1 cellular context compared by ENCODE assay signal in the genomic region with DNA sequence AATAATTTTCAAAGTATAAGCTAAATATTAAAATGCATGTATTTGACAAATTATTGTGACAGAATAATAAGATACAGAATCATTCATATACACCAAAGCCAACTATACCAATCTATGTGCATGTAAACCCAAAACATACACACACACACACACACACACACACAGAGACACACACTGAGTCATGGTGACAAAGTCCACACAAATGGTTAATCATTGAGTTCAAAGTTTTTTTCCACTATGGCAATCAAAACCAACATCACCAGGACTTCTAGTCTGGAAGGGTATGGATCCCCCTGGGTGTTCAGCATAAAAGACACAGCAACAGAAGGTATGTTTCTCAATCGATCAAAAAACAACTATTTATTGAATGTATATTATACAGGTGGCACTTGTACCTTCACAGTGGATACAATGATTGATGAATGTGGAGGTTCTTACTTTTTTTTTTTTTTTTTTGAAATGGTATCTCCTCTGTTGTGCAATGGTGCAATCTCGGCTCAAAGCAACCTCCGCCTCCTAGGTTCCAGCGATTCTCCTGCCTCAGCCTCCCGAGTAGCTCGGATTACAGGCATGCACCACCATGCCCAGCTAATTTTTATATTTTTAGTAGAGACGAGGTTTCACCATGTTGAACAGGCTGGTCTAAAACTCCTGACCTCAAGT.
A peak's percentile ranks its signal among the peaks of the same experiment; 100 is the strongest.
TF ChIP-seq lines count a peak whose summit lies in the region.

No MANE protein-coding gene starts in this region.

TF ChIP-seq in A549, 52 proteins besides CTCF, POLR2A, EP300 and RAD21 (continued from another document):
- TF ChIP-seq MAZ (IDR thresholded peaks at IDR 0.05; ENCODE audit: borderline replicate concordance, low read depth, low read length) (no peak), KDM5A (IDR thresholded peaks at IDR 0.05) (no peak), MYC (IDR thresholded peaks at IDR 0.05; ENCODE audit: borderline replicate concordance, low read length) (no peak), JUNB (IDR thresholded peaks at IDR 0.05) (peak; percentile 88), PHF8 (IDR thresholded peaks at IDR 0.05; ENCODE audit: borderline replicate concordance, low read depth) (no peak), ZNF302 (CRISPR knock-in tag; IDR thresholded peaks at IDR 0.05) (no peak), E2F6 (IDR thresholded peaks at IDR 0.05; ENCODE audit: borderline replicate concordance, low read depth) (no peak), FOSB (CRISPR knock-in tag; IDR thresholded peaks at IDR 0.05) (no peak), EHMT2 (IDR thresholded peaks at IDR 0.05; ENCODE audit: low read depth) (no peak), ZC3H11A (IDR thresholded peaks at IDR 0.05) (no peak), HOXA7 (CRISPR knock-in tag; IDR thresholded peaks at IDR 0.05) (no peak), HEYL (CRISPR knock-in tag; IDR thresholded peaks at IDR 0.05) (peak; percentile 49; the same call in 1 of the 2 replicates), TFCP2L1 (CRISPR knock-in tag; IDR thresholded peaks at IDR 0.05) (0 out of 2 replicates have a peak, but pooled peaks have one; percentile 34), JUN (IDR thresholded peaks at IDR 0.05) (peak; percentile 28 to 69; a peak in 3 of 5 replicates), RNF2 (IDR thresholded peaks at IDR 0.05; ENCODE audit: borderline replicate concordance, low read depth) (no peak), MAFK (IDR thresholded peaks at IDR 0.05; ENCODE audit: partially characterized antibody) (peak; percentile 17), ESRRA (IDR thresholded peaks at IDR 0.05; ENCODE audit: borderline replicate concordance, low read length) (no peak; the same call in 1 of the 2 replicates), RARB (CRISPR knock-in tag; IDR thresholded peaks at IDR 0.05) (no peak), BHLHE40 (IDR thresholded peaks at IDR 0.05; ENCODE audit: low read depth, low read length) (no peak), CHD4 (IDR thresholded peaks at IDR 0.05; ENCODE audit: borderline replicate concordance) (no peak), KDM1A (IDR thresholded peaks at IDR 0.05; ENCODE audit: low read depth) (no peak), FOXS1 (CRISPR knock-in tag; IDR thresholded peaks at IDR 0.05) (0 out of 2 replicates have a peak, but pooled peaks have one; percentile 12), CBX2 (IDR thresholded peaks at IDR 0.05; ENCODE audit: borderline replicate concordance, low read depth) (no peak), NPAS2 (CRISPR knock-in tag; IDR thresholded peaks at IDR 0.05; ENCODE audit: borderline replicate concordance) (no peak), HOXB13 (CRISPR knock-in tag; IDR thresholded peaks at IDR 0.05; ENCODE audit: low read depth) (no peak), MAX (IDR thresholded peaks at IDR 0.05) (no peak; the same call in 1 of the 2 replicates), GATA3 (IDR thresholded peaks at IDR 0.05; ENCODE audit: borderline replicate concordance) (peak; percentile 83), ZFP36 (IDR thresholded peaks at IDR 0.05; ENCODE audit: borderline replicate concordance, partially characterized antibody) (peak; percentile 14), CHD2 (IDR thresholded peaks at IDR 0.05; ENCODE audit: low read length, partially characterized antibody) (no peak), POLR2AphosphoS2 (conservative IDR thresholded peaks at IDR 0.05; ENCODE audit: low read length) (no peak; the same call in 1 of the 2 replicates), CBX8 (IDR thresholded peaks at IDR 0.05) (no peak), CEBPB (IDR thresholded peaks at IDR 0.05) (peak; percentile 83 to 86), RCOR1 (IDR thresholded peaks at IDR 0.05; ENCODE audit: low read depth, low read length) (no peak), PBX3 (IDR thresholded peaks at IDR 0.05) (no peak)
- TF ChIP-seq, protein P1, sequence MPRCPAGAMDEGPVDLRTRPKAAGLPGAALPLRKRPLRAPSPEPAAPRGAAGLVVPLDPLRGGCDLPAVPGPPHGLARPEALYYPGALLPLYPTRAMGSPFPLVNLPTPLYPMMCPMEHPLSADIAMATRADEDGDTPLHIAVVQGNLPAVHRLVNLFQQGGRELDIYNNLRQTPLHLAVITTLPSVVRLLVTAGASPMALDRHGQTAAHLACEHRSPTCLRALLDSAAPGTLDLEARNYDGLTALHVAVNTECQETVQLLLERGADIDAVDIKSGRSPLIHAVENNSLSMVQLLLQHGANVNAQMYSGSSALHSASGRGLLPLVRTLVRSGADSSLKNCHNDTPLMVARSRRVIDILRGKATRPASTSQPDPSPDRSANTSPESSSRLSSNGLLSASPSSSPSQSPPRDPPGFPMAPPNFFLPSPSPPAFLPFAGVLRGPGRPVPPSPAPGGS (IDR thresholded peaks at IDR 0.05) = no peak
- TF ChIP-seq, protein P2, sequence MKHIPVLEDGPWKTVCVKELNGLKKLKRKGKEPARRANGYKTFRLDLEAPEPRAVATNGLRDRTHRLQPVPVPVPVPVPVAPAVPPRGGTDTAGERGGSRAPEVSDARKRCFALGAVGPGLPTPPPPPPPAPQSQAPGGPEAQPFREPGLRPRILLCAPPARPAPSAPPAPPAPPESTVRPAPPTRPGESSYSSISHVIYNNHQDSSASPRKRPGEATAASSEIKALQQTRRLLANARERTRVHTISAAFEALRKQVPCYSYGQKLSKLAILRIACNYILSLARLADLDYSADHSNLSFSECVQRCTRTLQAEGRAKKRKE (CRISPR knock-in tag; IDR thresholded peaks at IDR 0.05; ENCODE audit: low read depth) = no peak
- TF ChIP-seq, protein P3, sequence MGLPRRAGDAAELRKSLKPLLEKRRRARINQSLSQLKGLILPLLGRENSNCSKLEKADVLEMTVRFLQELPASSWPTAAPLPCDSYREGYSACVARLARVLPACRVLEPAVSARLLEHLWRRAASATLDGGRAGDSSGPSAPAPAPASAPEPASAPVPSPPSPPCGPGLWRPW (IDR thresholded peaks at IDR 0.05) = no peak
- TF ChIP-seq, protein P4, sequence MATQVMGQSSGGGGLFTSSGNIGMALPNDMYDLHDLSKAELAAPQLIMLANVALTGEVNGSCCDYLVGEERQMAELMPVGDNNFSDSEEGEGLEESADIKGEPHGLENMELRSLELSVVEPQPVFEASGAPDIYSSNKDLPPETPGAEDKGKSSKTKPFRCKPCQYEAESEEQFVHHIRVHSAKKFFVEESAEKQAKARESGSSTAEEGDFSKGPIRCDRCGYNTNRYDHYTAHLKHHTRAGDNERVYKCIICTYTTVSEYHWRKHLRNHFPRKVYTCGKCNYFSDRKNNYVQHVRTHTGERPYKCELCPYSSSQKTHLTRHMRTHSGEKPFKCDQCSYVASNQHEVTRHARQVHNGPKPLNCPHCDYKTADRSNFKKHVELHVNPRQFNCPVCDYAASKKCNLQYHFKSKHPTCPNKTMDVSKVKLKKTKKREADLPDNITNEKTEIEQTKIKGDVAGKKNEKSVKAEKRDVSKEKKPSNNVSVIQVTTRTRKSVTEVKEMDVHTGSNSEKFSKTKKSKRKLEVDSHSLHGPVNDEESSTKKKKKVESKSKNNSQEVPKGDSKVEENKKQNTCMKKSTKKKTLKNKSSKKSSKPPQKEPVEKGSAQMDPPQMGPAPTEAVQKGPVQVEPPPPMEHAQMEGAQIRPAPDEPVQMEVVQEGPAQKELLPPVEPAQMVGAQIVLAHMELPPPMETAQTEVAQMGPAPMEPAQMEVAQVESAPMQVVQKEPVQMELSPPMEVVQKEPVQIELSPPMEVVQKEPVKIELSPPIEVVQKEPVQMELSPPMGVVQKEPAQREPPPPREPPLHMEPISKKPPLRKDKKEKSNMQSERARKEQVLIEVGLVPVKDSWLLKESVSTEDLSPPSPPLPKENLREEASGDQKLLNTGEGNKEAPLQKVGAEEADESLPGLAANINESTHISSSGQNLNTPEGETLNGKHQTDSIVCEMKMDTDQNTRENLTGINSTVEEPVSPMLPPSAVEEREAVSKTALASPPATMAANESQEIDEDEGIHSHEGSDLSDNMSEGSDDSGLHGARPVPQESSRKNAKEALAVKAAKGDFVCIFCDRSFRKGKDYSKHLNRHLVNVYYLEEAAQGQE (IDR thresholded peaks at IDR 0.05) = no peak
- TF ChIP-seq, protein P5, sequence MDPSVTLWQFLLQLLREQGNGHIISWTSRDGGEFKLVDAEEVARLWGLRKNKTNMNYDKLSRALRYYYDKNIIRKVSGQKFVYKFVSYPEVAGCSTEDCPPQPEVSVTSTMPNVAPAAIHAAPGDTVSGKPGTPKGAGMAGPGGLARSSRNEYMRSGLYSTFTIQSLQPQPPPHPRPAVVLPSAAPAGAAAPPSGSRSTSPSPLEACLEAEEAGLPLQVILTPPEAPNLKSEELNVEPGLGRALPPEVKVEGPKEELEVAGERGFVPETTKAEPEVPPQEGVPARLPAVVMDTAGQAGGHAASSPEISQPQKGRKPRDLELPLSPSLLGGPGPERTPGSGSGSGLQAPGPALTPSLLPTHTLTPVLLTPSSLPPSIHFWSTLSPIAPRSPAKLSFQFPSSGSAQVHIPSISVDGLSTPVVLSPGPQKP (IDR thresholded peaks at IDR 0.05; ENCODE audit: low read depth, low read length) = no peak
